ENCODE assay signal across 9 cellular contexts in the genomic region with DNA sequence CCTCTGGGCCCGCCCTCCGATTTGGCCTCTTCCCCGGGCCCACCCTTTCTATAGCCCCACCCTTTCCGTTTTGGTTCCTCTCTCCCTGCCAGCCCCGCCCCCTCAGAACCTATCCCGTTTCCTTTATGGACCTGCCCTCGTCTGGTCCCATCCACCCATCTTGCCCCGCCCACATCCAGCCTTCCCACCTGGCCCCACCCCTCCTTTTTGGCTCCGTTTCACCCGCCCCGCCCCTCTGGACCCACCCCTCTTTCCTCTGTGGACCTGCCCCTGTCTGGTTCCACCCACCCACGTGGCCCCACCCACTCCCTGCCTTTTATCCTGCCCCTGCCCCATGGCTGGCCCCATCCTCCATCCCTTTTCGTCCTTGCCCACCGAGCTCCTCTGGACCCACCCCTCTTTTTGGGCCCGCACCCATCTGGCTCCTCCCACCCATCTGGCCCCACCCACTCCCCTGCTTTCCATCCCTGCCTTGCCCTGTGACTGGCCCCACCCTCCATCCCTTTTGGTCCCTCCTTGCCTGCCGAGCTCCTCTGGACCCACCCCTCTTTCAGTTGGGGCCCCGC.
A peak's percentile ranks its signal among the peaks of the same experiment; 100 is the strongest.
DNase-seq lines count a peak whose midpoint lies in the region; ATAC-seq and TF ChIP-seq lines count a peak whose summit lies in the region.
"Had no signal": no experiment of that assay in that cellular context is flagged by ENCODE, and none has a peak within 500 bp of the region (broad histone marks: within the 10 kb centered on the region; RNA-seq: fewer than 3 reads in every experiment).

No MANE protein-coding gene starts in this region.

- H3K9me3 Mint-ChIP-seq in T-helper 1 cell treated with Interleukin-12 subunit alpha and Interleukin-12 subunit beta and Interleukin-4 antibody, amounts not matched to agents 30 μg/mL and 1 μg/mL, for 36 hours: no peaks in the 10 kb centered on the region
- H3K9me3 Mint-ChIP-seq in chondrocyte (ENCODE audit: low read depth): peaks cover 1% of the 10 kb centered on the region
- H3K9me3 Mint-ChIP-seq in neural crest cell: no peaks in the 10 kb centered on the region

- no peak for TF ChIP-seq CTCF in chondrocyte (IDR thresholded peaks at IDR 0.05)
- no peak for TF ChIP-seq CTCF in neural crest cell (conservative IDR thresholded peaks at IDR 0.05)

- H3K36me3 Mint-ChIP-seq in T-helper 1 cell treated with Interleukin-12 subunit alpha and Interleukin-12 subunit beta and Interleukin-4 antibody, amounts not matched to agents 30 μg/mL and 1 μg/mL, for 36 hours (ENCODE audit: low read depth): no peaks in the 10 kb centered on the region
- no peaks in the 10 kb centered on the region for H3K36me3 Mint-ChIP-seq in chondrocyte (ENCODE audit: low read depth)
- no peaks in the 10 kb centered on the region for H3K36me3 Mint-ChIP-seq in neural crest cell (ENCODE audit: low read depth)

- TF ChIP-seq RAD21 in Ishikawa (IDR thresholded peaks at IDR 0.05; ENCODE audit: low read depth): no peak

- peaks cover 6% of the 10 kb centered on the region for H3K4me1 Mint-ChIP-seq in T-helper 1 cell treated with Interleukin-12 subunit alpha and Interleukin-12 subunit beta and Interleukin-4 antibody, amounts not matched to agents 30 μg/mL and 1 μg/mL, for 36 hours (ENCODE audit: low read depth)
- H3K4me1 Mint-ChIP-seq in chondrocyte (ENCODE audit: low read depth): peaks cover 25% of the 10 kb centered on the region
- H3K4me1 Mint-ChIP-seq in neural crest cell: peaks cover 29% of the 10 kb centered on the region

- H3K4me3 Mint-ChIP-seq in T-helper 1 cell treated with Interleukin-12 subunit alpha and Interleukin-12 subunit beta and Interleukin-4 antibody, amounts not matched to agents 30 μg/mL and 1 μg/mL, for 36 hours: peak overlapping the region; percentile 51
- H3K4me3 Mint-ChIP-seq in chondrocyte (ENCODE audit: unreplicated experiment) (peak overlapping the region; percentile 31), neural crest cell (peak overlapping the region; percentile 66)

- DNase-seq in chondrocyte (ENCODE audit: low spot score) (no peak), neural crest cell (ENCODE audit: low read depth, low spot score) (peak; percentile 62), C1 segment of cervical spinal cord (lab: John Stamatoyannopoulos, UW) (no peak), RKO (ENCODE audit: low spot score) (no peak)
- DNase-seq: IMR-90 had no signal

- H3K27me3 Mint-ChIP-seq in T-helper 1 cell treated with Interleukin-12 subunit alpha and Interleukin-12 subunit beta and Interleukin-4 antibody, amounts not matched to agents 30 μg/mL and 1 μg/mL, for 36 hours (ENCODE audit: low read depth): peaks cover 23% of the 10 kb centered on the region
- peaks cover 14% of the 10 kb centered on the region for H3K27me3 Mint-ChIP-seq in chondrocyte (ENCODE audit: low read depth)
- peaks cover 66% of the 10 kb centered on the region for H3K27me3 Mint-ChIP-seq in neural crest cell (ENCODE audit: low read depth)

- no peak for ATAC-seq in GM21619 (IDR thresholded peaks at IDR 0.05; ENCODE audit: unreplicated experiment)
- no peak for ATAC-seq in GM21360 (IDR thresholded peaks at IDR 0.05; ENCODE audit: unreplicated experiment)

- no peak for TF ChIP-seq EP300 in Ishikawa (IDR thresholded peaks at IDR 0.05; ENCODE audit: borderline replicate concordance)

- no peak overlapping the region for H3K27ac Mint-ChIP-seq in T-helper 1 cell treated with Interleukin-12 subunit alpha and Interleukin-12 subunit beta and Interleukin-4 antibody, amounts not matched to agents 30 μg/mL and 1 μg/mL, for 36 hours
- H3K27ac Mint-ChIP-seq in chondrocyte (ENCODE audit: unreplicated experiment): no peak overlapping the region
- H3K27ac Mint-ChIP-seq in neural crest cell (ENCODE audit: unreplicated experiment): no peak overlapping the region

TF ChIP-seq in Ishikawa, 13 proteins besides CTCF, POLR2A, EP300 and RAD21:
- no peak for TF ChIP-seq EGR1 (IDR thresholded peaks at IDR 0.05)
- TF ChIP-seq, protein P1, sequence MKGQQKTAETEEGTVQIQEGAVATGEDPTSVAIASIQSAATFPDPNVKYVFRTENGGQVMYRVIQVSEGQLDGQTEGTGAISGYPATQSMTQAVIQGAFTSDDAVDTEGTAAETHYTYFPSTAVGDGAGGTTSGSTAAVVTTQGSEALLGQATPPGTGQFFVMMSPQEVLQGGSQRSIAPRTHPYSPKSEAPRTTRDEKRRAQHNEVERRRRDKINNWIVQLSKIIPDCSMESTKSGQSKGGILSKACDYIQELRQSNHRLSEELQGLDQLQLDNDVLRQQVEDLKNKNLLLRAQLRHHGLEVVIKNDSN (IDR thresholded peaks at IDR 0.05): peak; percentile 47
TF ChIP-seq in Ishikawa: peak in this region for 1.
